8 cellular contexts compared by ENCODE assay signal in the genomic region with DNA sequence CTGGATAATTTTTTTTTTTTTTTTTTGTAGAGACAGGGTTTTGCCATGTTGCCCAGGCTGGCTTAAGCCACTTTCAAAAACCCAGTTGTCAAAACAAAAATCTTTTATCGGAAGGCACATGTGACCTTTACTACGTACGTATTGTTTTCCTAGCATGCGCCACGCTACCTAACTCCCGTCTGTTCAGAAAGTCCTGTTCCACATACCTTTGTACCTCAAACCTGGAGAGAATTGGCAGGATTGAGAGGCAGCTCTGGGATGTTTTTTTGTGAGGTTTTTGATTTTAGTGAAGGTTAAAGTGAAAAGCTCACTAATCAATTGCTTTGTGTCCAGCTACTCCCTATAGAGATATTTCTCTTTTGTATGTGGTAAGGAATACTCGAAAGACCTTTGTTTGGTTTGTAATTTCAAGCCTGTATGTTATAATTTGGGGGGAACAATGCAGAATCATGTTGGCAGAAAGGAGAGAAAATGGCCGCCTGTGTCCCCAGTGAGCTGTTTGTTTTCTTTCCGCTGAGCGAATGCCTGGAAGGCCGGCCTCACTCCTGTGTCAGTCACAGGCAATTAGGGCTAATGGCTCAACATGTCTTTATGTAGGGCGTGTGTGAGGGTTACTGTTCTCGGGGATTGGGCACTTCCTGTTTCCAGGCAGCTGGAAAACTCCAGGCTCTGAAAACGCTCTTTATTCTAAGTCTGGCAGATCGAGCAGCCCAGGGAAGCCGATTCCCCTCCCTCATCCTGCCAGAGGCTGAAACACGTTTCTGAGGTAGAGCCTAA.
DNase-seq lines count a peak whose midpoint lies in the region; ATAC-seq and TF ChIP-seq lines count a peak whose summit lies in the region.

No MANE protein-coding gene starts in this region.

- DNase-seq in AG10803 (ENCODE audit: low read depth) (peak; percentile 75), NCI-H345 treated with DMSO at 0.1 percent for 48 hours (lab: John Stamatoyannopoulos, UW; ENCODE audit: unreplicated experiment) (peak; percentile 66), epithelial cell of proximal tubule (ENCODE audit: low read depth) (peak; percentile 15)

- 63 to 70% methylated on average over 12 to 15 of the region's 17 CpGs for WGBS in mesodermal cell (ENCODE audit: insufficient coverage in 2 of 2), 2 experiments
- WGBS in urinary bladder = 52% methylated on average over 17 of the region's 17 CpGs

- peak overlapping the region; percentile 99 for H3K27ac ChIP-seq in mesodermal cell (ENCODE audit: low read depth, low read length, severe bottlenecking)
- peak overlapping the region; percentile 3 for H3K27ac ChIP-seq in urinary bladder (ENCODE audit: low read depth)

- H3K9me3 ChIP-seq in mesodermal cell (ENCODE audit: control insufficient read depth, low read length) = no peaks in the 10 kb centered on the region

- no peak overlapping the region for H3K4me3 ChIP-seq in AG10803 (ENCODE audit: low read length)
- H3K4me3 ChIP-seq in epithelial cell of proximal tubule (ENCODE audit: low read depth, low read length) = no peak overlapping the region
- H3K4me3 ChIP-seq in mesodermal cell (ENCODE audit: extremely low read depth, insufficient read depth, low read length, poor library complexity, severe bottlenecking) = no peak overlapping the region
- H3K4me3 ChIP-seq in urinary bladder (ENCODE audit: low read depth, low read length) = no peak overlapping the region

- H3K4me1 ChIP-seq in mesodermal cell (ENCODE audit: control insufficient read depth, insufficient read depth, low read length, poor library complexity, severe bottlenecking) (peaks cover 18% of the 10 kb centered on the region), urinary bladder (ENCODE audit: insufficient read depth) (no peaks in the 10 kb centered on the region)

- H3K36me3 ChIP-seq in mesodermal cell (ENCODE audit: control insufficient read depth, insufficient read depth, low read length) = peaks cover 23% of the 10 kb centered on the region
- H3K36me3 ChIP-seq in urinary bladder (ENCODE audit: insufficient read depth) = peaks cover 3% of the 10 kb centered on the region

- ATAC-seq in HG03469 (IDR thresholded peaks at IDR 0.05; ENCODE audit: unreplicated experiment) (no peak), GM21390 (IDR thresholded peaks at IDR 0.05; ENCODE audit: unreplicated experiment) (no peak), HG03457 (IDR thresholded peaks at IDR 0.05; ENCODE audit: unreplicated experiment) (no peak)

- no peak for TF ChIP-seq CTCF in AG10803 (conservative IDR thresholded peaks at IDR 0.05; ENCODE audit: low read length)
- no peak for TF ChIP-seq CTCF in epithelial cell of proximal tubule (conservative IDR thresholded peaks at IDR 0.05; ENCODE audit: low read depth, low read length)

Comparison
In these comparisons a context has a peak if more than half of its experiments do, and no peak if none do; other contexts are left out.
1. DNase-seq: peak in every context shown above with its lines; median percentile 75 in AG10803; 66 in NCI-H345 treated with DMSO at 0.1 percent for 48 hours; 15 in epithelial cell of proximal tubule.